In the genomic region with DNA sequence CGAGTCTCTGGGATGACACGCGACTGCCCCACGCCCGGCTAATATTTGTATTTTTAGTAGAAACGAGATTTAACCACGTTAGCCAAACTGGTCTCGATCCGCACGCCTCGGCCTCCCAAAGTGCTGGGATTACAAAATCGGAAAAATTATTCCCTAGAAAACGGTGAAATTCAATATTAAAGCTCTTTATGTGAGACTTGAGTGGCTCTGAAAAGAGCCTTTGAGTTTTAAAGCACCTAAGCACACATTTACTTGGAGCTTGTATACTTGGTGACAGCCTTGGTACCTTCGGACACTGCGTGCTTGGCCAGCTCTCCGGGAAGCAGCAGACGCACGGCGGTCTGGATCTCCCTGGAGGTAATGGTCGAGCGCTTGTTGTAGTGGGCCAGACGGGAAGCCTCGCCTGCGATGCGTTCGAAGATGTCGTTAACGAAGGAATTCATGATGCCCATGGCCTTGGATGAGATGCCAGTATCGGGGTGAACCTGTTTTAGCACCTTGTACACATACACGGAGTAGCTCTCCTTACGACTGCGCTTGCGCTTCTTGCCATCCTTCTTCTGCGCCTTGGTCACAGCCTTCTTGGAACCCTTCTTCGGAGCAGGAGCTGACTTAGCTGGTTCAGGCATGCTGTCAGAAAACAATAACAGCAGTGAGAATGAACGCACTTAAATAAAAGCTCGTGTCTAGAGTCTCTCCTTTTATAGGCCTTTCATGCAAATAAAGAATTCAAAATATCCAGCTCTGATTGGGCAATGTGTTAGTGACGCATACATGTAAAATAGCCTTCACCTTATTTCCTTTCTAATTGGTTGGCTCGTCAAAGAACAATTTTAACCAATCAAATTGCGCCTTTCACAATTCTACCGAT, we compare ENCODE assay signal across 1 cellular context.
A peak's percentile ranks its signal among the peaks of the same experiment; 100 is the strongest.
TF ChIP-seq lines count a peak whose summit lies in the region.

No MANE protein-coding gene starts in this region.

TF ChIP-seq in WTC11, 78 proteins besides CTCF, POLR2A, EP300 and RAD21 (continued from another document):
- TF ChIP-seq, protein P1, sequence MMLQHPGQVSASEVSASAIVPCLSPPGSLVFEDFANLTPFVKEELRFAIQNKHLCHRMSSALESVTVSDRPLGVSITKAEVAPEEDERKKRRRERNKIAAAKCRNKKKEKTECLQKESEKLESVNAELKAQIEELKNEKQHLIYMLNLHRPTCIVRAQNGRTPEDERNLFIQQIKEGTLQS (CRISPR knock-in tag; conservative IDR thresholded peaks at IDR 0.05) = no peak
- TF ChIP-seq, protein P2, sequence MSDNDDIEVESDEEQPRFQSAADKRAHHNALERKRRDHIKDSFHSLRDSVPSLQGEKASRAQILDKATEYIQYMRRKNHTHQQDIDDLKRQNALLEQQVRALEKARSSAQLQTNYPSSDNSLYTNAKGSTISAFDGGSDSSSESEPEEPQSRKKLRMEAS (CRISPR knock-in tag; IDR thresholded peaks at IDR 0.05) = peak; percentile 23; the same call in 1 of the 2 replicates
- no peak for TF ChIP-seq TEAD4 (CRISPR knock-in tag; IDR thresholded peaks at IDR 0.05)
- TF ChIP-seq TEAD1 (CRISPR knock-in tag; IDR thresholded peaks at IDR 0.05) = no peak; the same call in 1 of the 2 replicates
- 0 out of 2 replicates have a peak, but pooled peaks have one; percentile 57 for TF ChIP-seq ZNF232 (CRISPR knock-in tag; IDR thresholded peaks at IDR 0.05)
- no peak; the same call in 1 of the 2 replicates for TF ChIP-seq JUN (CRISPR knock-in tag; IDR thresholded peaks at IDR 0.05)
- TF ChIP-seq SP1 (CRISPR knock-in tag; conservative IDR thresholded peaks at IDR 0.05) = peak; percentile 20; the same call in 1 of the 2 replicates
- 0 out of 2 replicates have a peak, but pooled peaks have one; percentile 53 for TF ChIP-seq RELA (CRISPR knock-in tag; IDR thresholded peaks at IDR 0.05; ENCODE audit: borderline replicate concordance)
- peak; percentile 86 for TF ChIP-seq NFATC4 (CRISPR knock-in tag; IDR thresholded peaks at IDR 0.05)
- no peak for TF ChIP-seq TP53 (CRISPR knock-in tag; IDR thresholded peaks at IDR 0.05)
- TF ChIP-seq GRHL2 (CRISPR knock-in tag; IDR thresholded peaks at IDR 0.05; ENCODE audit: insufficient replicate concordance, severe bottlenecking) = no peak
- TF ChIP-seq, protein P3, sequence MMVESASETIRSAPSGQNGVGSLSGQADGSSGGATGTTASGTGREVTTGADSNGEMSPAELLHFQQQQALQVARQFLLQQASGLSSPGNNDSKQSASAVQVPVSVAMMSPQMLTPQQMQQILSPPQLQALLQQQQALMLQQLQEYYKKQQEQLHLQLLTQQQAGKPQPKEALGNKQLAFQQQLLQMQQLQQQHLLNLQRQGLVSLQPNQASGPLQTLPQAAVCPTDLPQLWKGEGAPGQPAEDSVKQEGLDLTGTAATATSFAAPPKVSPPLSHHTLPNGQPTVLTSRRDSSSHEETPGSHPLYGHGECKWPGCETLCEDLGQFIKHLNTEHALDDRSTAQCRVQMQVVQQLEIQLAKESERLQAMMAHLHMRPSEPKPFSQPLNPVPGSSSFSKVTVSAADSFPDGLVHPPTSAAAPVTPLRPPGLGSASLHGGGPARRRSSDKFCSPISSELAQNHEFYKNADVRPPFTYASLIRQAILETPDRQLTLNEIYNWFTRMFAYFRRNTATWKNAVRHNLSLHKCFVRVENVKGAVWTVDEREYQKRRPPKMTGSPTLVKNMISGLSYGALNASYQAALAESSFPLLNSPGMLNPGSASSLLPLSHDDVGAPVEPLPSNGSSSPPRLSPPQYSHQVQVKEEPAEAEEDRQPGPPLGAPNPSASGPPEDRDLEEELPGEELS (CRISPR knock-in tag; IDR thresholded peaks at IDR 0.05) = no peak
- no peak for TF ChIP-seq NR2C2 (CRISPR knock-in tag; IDR thresholded peaks at IDR 0.05)
TF ChIP-seq in WTC11: peak in this region for 27.
